In the genomic region with DNA sequence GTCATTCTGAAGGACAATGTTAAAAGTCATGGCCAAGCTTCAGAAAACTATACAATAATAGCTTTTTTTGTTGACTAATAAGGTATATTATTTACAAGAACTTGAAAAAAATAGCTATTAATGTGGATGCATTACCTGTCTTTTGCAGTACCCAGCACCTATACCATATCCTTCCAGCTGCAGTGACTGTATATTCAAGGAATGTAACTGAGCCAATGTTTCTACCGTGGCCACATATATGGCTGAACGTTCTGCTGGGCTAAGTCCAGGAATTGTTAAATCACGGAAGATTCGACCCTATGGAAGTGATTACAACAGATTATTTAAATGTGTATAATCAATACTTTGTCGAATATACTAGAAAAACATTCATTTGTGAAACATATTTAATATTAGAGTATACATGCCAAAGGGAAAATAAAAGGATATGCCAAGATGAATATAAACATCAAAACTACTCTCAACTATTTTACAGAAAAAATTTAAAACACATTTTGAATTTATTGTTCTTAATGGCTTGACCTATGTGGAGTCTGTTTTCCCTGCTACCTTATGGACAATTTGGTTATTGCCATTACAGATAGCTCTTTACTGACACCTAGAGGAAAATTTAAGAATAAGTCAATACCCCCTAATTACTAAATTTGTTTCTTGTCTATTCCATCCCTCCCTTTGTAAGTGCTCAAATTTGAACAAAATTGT, we compare ENCODE assay signal across 8 cellular contexts. TPM values are rescaled to one million over a fixed set of nuclear protein-coding genes. Genes with fewer than 3 reads are reported as not detected.
DNase-seq lines count a peak whose midpoint lies in the region; ATAC-seq and TF ChIP-seq lines count a peak whose summit lies in the region.

No MANE protein-coding gene starts in this region.

- H3K4me3 ChIP-seq in colonic mucosa (no peak overlapping the region), lung (no peak overlapping the region)

- TF ChIP-seq CTCF in colonic mucosa (IDR thresholded peaks at IDR 0.05) (peak; percentile 78), lung (IDR thresholded peaks at IDR 0.05; ENCODE audit: control extremely low read depth, extremely low read depth) (peak; percentile 34)

- H3K9me3 ChIP-seq in colonic mucosa = no peaks in the 10 kb centered on the region
- no peaks in the 10 kb centered on the region for H3K9me3 ChIP-seq in lung (ENCODE audit: control insufficient read depth in 2 of 2, insufficient read depth in 1 of 2, low read length in 1 of 2)

- no peak overlapping the region for H3K27ac ChIP-seq in colonic mucosa
- no peak overlapping the region for H3K27ac ChIP-seq in lung (ENCODE audit: low read depth in 1 of 2, low read length in 1 of 2)

- no peaks in the 10 kb centered on the region for H3K27me3 ChIP-seq in colonic mucosa
- H3K27me3 ChIP-seq in lung (ENCODE audit: control insufficient read depth, insufficient read depth) = no peaks in the 10 kb centered on the region

- H3K4me1 ChIP-seq in colonic mucosa (no peaks in the 10 kb centered on the region), lung (ENCODE audit: control insufficient read depth in 2 of 2, insufficient read depth in 2 of 2, low read length in 2 of 2) (no peaks in the 10 kb centered on the region)

- intact Hi-C loops in colonic mucosa (cut with DNase I) = loop anchor here (10.0 kb wide), 1 partner anchor 287 kb away; no protein-coding TSS in a partner anchor

- WGBS in lung, 2 donors = 68 to 83% methylated on average over 5 of the region's 5 CpGs

- no peaks in the 10 kb centered on the region for H3K36me3 ChIP-seq in colonic mucosa
- peaks cover 2 to 5% of the 10 kb centered on the region in 2 donors for H3K36me3 ChIP-seq in lung (ENCODE audit: control insufficient read depth in 2 of 2, insufficient read depth in 2 of 2, low read length in 2 of 2)

- DNase-seq in DMS114 treated with DMSO at 0.1 percent for 48 hours (lab: John Stamatoyannopoulos, UW; ENCODE audit: unreplicated experiment) (peak; percentile 74), HPDE6-E6E7 (ENCODE audit: extremely low spot score) (peak; percentile 37), NOMO-1 treated with dmso at 0.1 percent for 144 hours (lab: John Stamatoyannopoulos, UW; ENCODE audit: unreplicated experiment) (peak; percentile 8), colonic mucosa (no peak), lung (ENCODE audit: low spot score) (no peak)
- DNase-seq in activated CD8-positive, alpha-beta memory T cell treated with anti-CD3 and anti-CD28 coated beads, Interleukin-2, amount 50 U/mL, for 48 hours = no peak

- H3K9ac ChIP-seq in colonic mucosa (ENCODE audit: low read depth in 2 of 2, low read length in 2 of 2) = no peak overlapping the region

- ATAC-seq in lung (ENCODE audit: insufficient read depth, low FRiP score) = peak; percentile 69
- no peak for ATAC-seq in GM18511 (IDR thresholded peaks at IDR 0.05; ENCODE audit: unreplicated experiment)
- ATAC-seq in GM21367 (IDR thresholded peaks at IDR 0.05; ENCODE audit: unreplicated experiment) = no peak

RNA-seq across cellular contexts. Expression of a gene that starts 17.6 kb away (rescaled TPM):
- total RNA-seq in colonic mucosa (1 to 10 TPM; 7.2 to 8.9 TPM), lung (10 to 100 TPM; 18.4 to 34.2 TPM)
- polyA plus RNA-seq in lung = 10 to 100 TPM in 1 of 2 donors, 1 to 10 TPM in 1; 6.3 to 13.6 TPM

RNA-seq across cellular contexts. Expression of a gene that starts 18.1 kb away (rescaled TPM):
- total RNA-seq in colonic mucosa (10 to 100 TPM; 32.2 to 32.5 TPM), lung (10 to 100 TPM; 35.3 to 68.2 TPM)
- 10 to 100 TPM; 22.6 to 32.4 TPM for polyA plus RNA-seq in lung

RNA-seq across cellular contexts. Expression of a gene that starts 44.9 kb away (rescaled TPM):
- total RNA-seq in colonic mucosa (under 1 TPM in 1 of 2 donors, not detected in 1; 0.90 TPM), lung (1 to 10 TPM; 2.0 to 2.7 TPM)
- 1 to 10 TPM; 5.2 to 5.8 TPM for polyA plus RNA-seq in lung

Comparison
In these comparisons a context has a peak if more than half of its experiments do, and no peak if none do; other contexts are left out.
1. DNase-seq: peak in DMS114 treated with DMSO at 0.1 percent for 48 hours (single experiment), HPDE6-E6E7 (single experiment) and NOMO-1 treated with dmso at 0.1 percent for 144 hours (single experiment); none in colonic mucosa (single experiment), lung (single experiment) and activated CD8-positive, alpha-beta memory T cell treated with anti-CD3 and anti-CD28 coated beads, Interleukin-2, amount 50 U/mL, for 48 hours (single experiment).